Comparison of ENCODE assay signal across 14 cellular contexts in genomic region chr19:11269408-11269807, GRCh38. TPM values are rescaled to one million over a fixed set of nuclear protein-coding genes. Genes with fewer than 3 reads are reported as not detected.
DNase-seq lines count a peak whose midpoint lies in the region; ATAC-seq and TF ChIP-seq lines count a peak whose summit lies in the region.
"Had no signal": no experiment of that assay in that cellular context is flagged by ENCODE, and none has a peak within 500 bp of the region (broad histone marks: within the 10 kb centered on the region; RNA-seq: fewer than 3 reads in every experiment).

No MANE protein-coding gene starts in this region.

- H4K20me1 ChIP-seq in BLaER1 = peaks cover 23% of the 10 kb centered on the region; the same call in 1 of the 2 replicates
- no peaks in the 10 kb centered on the region for H4K20me1 ChIP-seq in osteoblast (ENCODE audit: insufficient read depth, low read length)

- peaks cover 42% of the 10 kb centered on the region for H3K27me3 Mint-ChIP-seq in activated CD4-positive, alpha-beta T cell treated with anti-CD3 and anti-CD28 coated beads for 36 hours
- H3K27me3 Mint-ChIP-seq in activated naive CD8-positive, alpha-beta T cell treated with anti-CD3 and anti-CD28 coated beads, Interleukin-2, amount 50 U/mL, for 24 hours = peaks cover 66% of the 10 kb centered on the region

- peaks cover 7% of the 10 kb centered on the region; the same call in 1 of the 2 replicates for H3K9me3 ChIP-seq in BLaER1
- no peaks in the 10 kb centered on the region for H3K9me3 ChIP-seq in osteoblast (ENCODE audit: low read depth, low read length)

- no peak overlapping the region for H3K4me3 ChIP-seq in BLaER1
- no peak overlapping the region for H3K4me3 ChIP-seq in fibroblast of pulmonary artery (replicated peaks; ENCODE audit: low read depth, low read length)
- no peak overlapping the region for H3K4me3 ChIP-seq in osteoblast (ENCODE audit: insufficient read depth, low read length)

- no peak overlapping the region for H3K4me3 Mint-ChIP-seq in activated CD4-positive, alpha-beta T cell treated with anti-CD3 and anti-CD28 coated beads for 36 hours
- no peak overlapping the region for H3K4me3 Mint-ChIP-seq in activated naive CD8-positive, alpha-beta T cell treated with anti-CD3 and anti-CD28 coated beads, Interleukin-2, amount 50 U/mL, for 24 hours
- H3K4me3 Mint-ChIP-seq: activated T-cell treated with anti-CD3 and anti-CD28 coated beads, Interleukin-2, amount 50 U/mL, for 72 hours had no signal

- ATAC-seq in left lobe of liver = no peak
- ATAC-seq in activated CD4-positive, alpha-beta T cell treated with anti-CD3 and anti-CD28 coated beads for 36 hours = no peak
- no peak for ATAC-seq in activated naive CD8-positive, alpha-beta T cell treated with anti-CD3 and anti-CD28 coated beads, Interleukin-2, amount 50 U/mL, for 24 hours
- ATAC-seq: activated T-cell treated with anti-CD3 and anti-CD28 coated beads, Interleukin-2, amount 50 U/mL, for 72 hours had no signal

- H3K36me3 ChIP-seq in BLaER1 (no peaks in the 10 kb centered on the region), osteoblast (ENCODE audit: insufficient read depth, low read length) (no peaks in the 10 kb centered on the region)

- peaks cover 60% of the 10 kb centered on the region for H3K27me3 ChIP-seq in BLaER1
- H3K27me3 ChIP-seq in osteoblast (ENCODE audit: insufficient read depth, low read length) = no peaks in the 10 kb centered on the region

- H3K79me2 ChIP-seq in osteoblast (ENCODE audit: insufficient read depth, low read length) = no peaks in the 10 kb centered on the region

- DNase-seq in fibroblast of pulmonary artery (ENCODE audit: low read depth) (peak; percentile 39), osteoblast (ENCODE audit: insufficient read length, low spot score, missing footprints) (peak; percentile 43), GM10266 (ENCODE audit: extremely low spot score) (no peak), left lobe of liver (ENCODE audit: low spot score) (no peak)
- DNase-seq in activated CD4-positive, alpha-beta T cell treated with anti-CD3 and anti-CD28 coated beads for 36 hours = no peak
- no peak for DNase-seq in activated naive CD8-positive, alpha-beta T cell treated with anti-CD3 and anti-CD28 coated beads, Interleukin-2, amount 50 U/mL, for 24 hours
- DNase-seq: activated CD4-positive, alpha-beta T cell treated with anti-CD3 and anti-CD28 coated beads for 1 hour; activated T-cell treated with anti-CD3 and anti-CD28 coated beads, Interleukin-2, amount 50 U/mL, for 72 hours; stimulated activated CD4-positive, alpha-beta T cell treated with anti-CD3 and anti-CD28 coated beads, Interleukin-15, amount 100 ng/mL, for 24 hours had no signal

- H2AFZ ChIP-seq in osteoblast (ENCODE audit: low read length) = no peak overlapping the region

- POLR2A ChIA-PET in activated CD4-positive, alpha-beta T cell treated with anti-CD3 and anti-CD28 coated beads for 36 hours (lab: Charles Lee) = no interaction called here

- H3K4me1 Mint-ChIP-seq in activated CD4-positive, alpha-beta T cell treated with anti-CD3 and anti-CD28 coated beads for 36 hours = no peaks in the 10 kb centered on the region
- no peaks in the 10 kb centered on the region for H3K4me1 Mint-ChIP-seq in activated naive CD8-positive, alpha-beta T cell treated with anti-CD3 and anti-CD28 coated beads, Interleukin-2, amount 50 U/mL, for 24 hours

- CTCF ChIA-PET in activated CD4-positive, alpha-beta T cell treated with anti-CD3 and anti-CD28 coated beads for 36 hours (lab: Charles Lee) = no interaction called here

- H3K27ac Mint-ChIP-seq in activated CD4-positive, alpha-beta T cell treated with anti-CD3 and anti-CD28 coated beads for 36 hours = no peak overlapping the region
- H3K27ac Mint-ChIP-seq in activated naive CD8-positive, alpha-beta T cell treated with anti-CD3 and anti-CD28 coated beads, Interleukin-2, amount 50 U/mL, for 24 hours = no peak overlapping the region
- H3K27ac Mint-ChIP-seq: activated T-cell treated with anti-CD3 and anti-CD28 coated beads, Interleukin-2, amount 50 U/mL, for 72 hours had no signal

- no peaks in the 10 kb centered on the region for H3K36me3 Mint-ChIP-seq in activated CD4-positive, alpha-beta T cell treated with anti-CD3 and anti-CD28 coated beads for 36 hours (ENCODE audit: low read depth)
- H3K36me3 Mint-ChIP-seq in activated naive CD8-positive, alpha-beta T cell treated with anti-CD3 and anti-CD28 coated beads, Interleukin-2, amount 50 U/mL, for 24 hours (ENCODE audit: low read depth) = no peaks in the 10 kb centered on the region

- no peak overlapping the region for H3K9ac ChIP-seq in BLaER1
- H3K9ac ChIP-seq: KMS-11 had no signal

- intact Hi-C loops in activated CD4-positive, alpha-beta T cell treated with anti-CD3 and anti-CD28 coated beads for 36 hours (cut with DNase I, micrococcal nuclease) = no loop called here

- H3K27ac ChIP-seq in BLaER1 = no peak overlapping the region
- peak overlapping the region; percentile 68 for H3K27ac ChIP-seq in VCaP
- H3K27ac ChIP-seq in osteoblast (ENCODE audit: low read depth, low read length) = no peak overlapping the region
- H3K27ac ChIP-seq: KMS-11 had no signal

- H3K9me3 Mint-ChIP-seq in activated CD4-positive, alpha-beta T cell treated with anti-CD3 and anti-CD28 coated beads for 36 hours (ENCODE audit: low read depth) = no peaks in the 10 kb centered on the region
- H3K9me3 Mint-ChIP-seq in activated naive CD8-positive, alpha-beta T cell treated with anti-CD3 and anti-CD28 coated beads, Interleukin-2, amount 50 U/mL, for 24 hours = no peaks in the 10 kb centered on the region
- H3K9me3 Mint-ChIP-seq: activated T-cell treated with anti-CD3 and anti-CD28 coated beads, Interleukin-2, amount 50 U/mL, for 72 hours had no signal

- peak overlapping the region; percentile 44 for H3K4me2 ChIP-seq in BLaER1
- no peak overlapping the region for H3K4me2 ChIP-seq in osteoblast (ENCODE audit: insufficient read depth, low read length)
- H3K4me2 ChIP-seq: KMS-11 had no signal

- H3K4me1 ChIP-seq in BLaER1 = peaks cover 8% of the 10 kb centered on the region
- H3K4me1 ChIP-seq in osteoblast (ENCODE audit: insufficient read depth, low read length) = no peaks in the 10 kb centered on the region

- TF ChIP-seq CTCF in VCaP (conservative IDR thresholded peaks at IDR 0.05) (no peak), fibroblast of pulmonary artery (IDR thresholded peaks at IDR 0.05; ENCODE audit: low read length, missing control alignments) (no peak), osteoblast (IDR thresholded peaks at IDR 0.05; ENCODE audit: extremely low read depth, low read depth, low read length) (no peak), GM10266 (IDR thresholded peaks at IDR 0.05; ENCODE audit: control insufficient read depth, insufficient read depth, low read depth, missing control alignments) (no peak)

RNA-seq across cellular contexts. Expression of gene DOCK6, which starts 7.1 kb away (rescaled TPM):
- total RNA-seq in osteoblast (12.7 and 183 TPM in 2 replicates), left lobe of liver (30.0 TPM)
- total RNA-seq in activated CD4-positive, alpha-beta T cell treated with anti-CD3 and anti-CD28 coated beads for 36 hours = 1 to 10 TPM; 2.8 to 4.6 TPM

RNA-seq across cellular contexts. Expression of gene TSPAN16, which starts 26.6 kb away (rescaled TPM):
- not detected in 2 replicates for total RNA-seq in osteoblast
- not detected for total RNA-seq in left lobe of liver
- not detected for total RNA-seq in activated CD4-positive, alpha-beta T cell treated with anti-CD3 and anti-CD28 coated beads for 36 hours
- total RNA-seq: activated T-cell treated with anti-CD3 and anti-CD28 coated beads, Interleukin-2, amount 50 U/mL, for 72 hours; mucosa of gallbladder; NCI-H460 had no signal

RNA-seq across cellular contexts. Expression of gene ANGPTL8, which starts 30.0 kb away (rescaled TPM):
- total RNA-seq in osteoblast (not detected in 2 replicates), left lobe of liver (202 TPM)
- total RNA-seq in activated CD4-positive, alpha-beta T cell treated with anti-CD3 and anti-CD28 coated beads for 36 hours = not detected
- total RNA-seq: activated T-cell treated with anti-CD3 and anti-CD28 coated beads, Interleukin-2, amount 50 U/mL, for 72 hours; NCI-H460 had no signal

Comparison
In these comparisons a context has a peak if more than half of its experiments do, and no peak if none do; other contexts are left out.
1. DNase-seq: peak in fibroblast of pulmonary artery (single experiment) and osteoblast (single experiment); none in GM10266 (single experiment), left lobe of liver (single experiment), activated CD4-positive, alpha-beta T cell treated with anti-CD3 and anti-CD28 coated beads for 36 hours (single experiment) and activated naive CD8-positive, alpha-beta T cell treated with anti-CD3 and anti-CD28 coated beads, Interleukin-2, amount 50 U/mL, for 24 hours (single experiment).
2. RNA of gene ANGPTL8, which starts 30.0 kb away (total RNA-seq): 202 TPM in left lobe of liver (single experiment); not detected in osteoblast and not detected in activated CD4-positive, alpha-beta T cell treated with anti-CD3 and anti-CD28 coated beads for 36 hours; every median in the first group is over 100 times any median in the second.